In the genomic region with DNA sequence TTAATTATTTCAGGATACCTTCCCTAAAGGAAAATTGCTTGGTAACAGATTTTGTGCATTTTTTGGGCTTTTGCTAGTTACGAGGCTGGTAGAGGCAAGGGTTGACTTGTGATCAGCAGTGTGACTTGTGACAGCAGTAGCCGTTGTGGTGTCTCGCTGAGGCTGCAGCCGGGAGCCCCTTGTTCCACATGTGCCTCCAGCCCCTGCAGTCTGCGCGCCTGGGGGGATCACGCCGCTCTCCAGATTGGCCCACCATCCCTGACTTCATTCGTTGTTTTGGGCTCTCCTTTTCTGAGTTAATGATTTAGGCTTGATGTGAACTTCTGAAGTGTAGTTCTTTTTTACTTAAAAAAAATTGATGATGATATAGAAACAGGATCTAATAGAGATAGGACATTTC, we compare ENCODE assay signal across 16 cellular contexts.
"Had no signal": no experiment of that assay in that cellular context is flagged by ENCODE, and none has a peak within 500 bp of the region (broad histone marks: within the 10 kb centered on the region; RNA-seq: fewer than 3 reads in every experiment).

No MANE protein-coding gene starts in this region.

- H3K9me3 ChIP-seq: esophagus squamous epithelium, left ventricle myocardium inferior, right atrium auricular region, stomach, uterus had no signal

- H3K27ac ChIP-seq: SK-N-MC, skin epidermis had no signal

- ATAC-seq: activated CD8-positive, alpha-beta memory T cell treated with anti-CD3 and anti-CD28 coated beads, Interleukin-2, amount 10 ng/mL, durations not matched to agents 7 days and 5 days; naive thymus-derived CD8-positive, alpha-beta T cell; T-cell had no signal

- H3K27me3 Mint-ChIP-seq: activated CD8-positive, alpha-beta memory T cell treated with anti-CD3 and anti-CD28 coated beads, Interleukin-2, amount 10 ng/mL, durations not matched to agents 7 days and 5 days; naive thymus-derived CD8-positive, alpha-beta T cell; progenitor cell of endocrine pancreas; T-cell had no signal

- H3K9me3 Mint-ChIP-seq: naive thymus-derived CD8-positive, alpha-beta T cell; T-cell had no signal

- H3K4me3 Mint-ChIP-seq: activated CD8-positive, alpha-beta memory T cell treated with anti-CD3 and anti-CD28 coated beads, Interleukin-2, amount 10 ng/mL, durations not matched to agents 7 days and 5 days; naive thymus-derived CD8-positive, alpha-beta T cell; T-cell had no signal

- H3K36me3 ChIP-seq: uterus had no signal

- H3K4me1 ChIP-seq: uterus had no signal

- H3K27ac Mint-ChIP-seq: activated CD8-positive, alpha-beta memory T cell treated with anti-CD3 and anti-CD28 coated beads, Interleukin-2, amount 10 ng/mL, durations not matched to agents 7 days and 5 days had no signal

- H3K4me3 ChIP-seq: esophagus squamous epithelium, left ventricle myocardium inferior, right atrium auricular region, SK-N-MC, skin epidermis, stomach, uterus had no signal

- DNase-seq: activated CD4-positive, alpha-beta T cell treated with anti-CD3 and anti-CD28 coated beads, Interleukin-2, amount 50 U/mL, for 4 hours; activated CD4-positive, CD25-positive, alpha-beta regulatory T cell treated with anti-CD3 and anti-CD28 coated beads, Interleukin-2, amount 50 U/mL, for 72 hours; activated CD8-positive, alpha-beta memory T cell treated with anti-CD3 and anti-CD28 coated beads, Interleukin-2, amount 10 ng/mL, durations not matched to agents 7 days and 5 days; activated naive CD4-positive, alpha-beta T cell treated with Interleukin-2 at 50 U/mL for 16 hours; esophagus squamous epithelium; left ventricle myocardium inferior; naive thymus-derived CD8-positive, alpha-beta T cell; occipital lobe; stomach; T-cell; T1000; uterus had no signal

- H3K27me3 ChIP-seq: esophagus squamous epithelium, right atrium auricular region, stomach, uterus had no signal
